ENCODE assay signal across 8 cellular contexts in the genomic region with DNA sequence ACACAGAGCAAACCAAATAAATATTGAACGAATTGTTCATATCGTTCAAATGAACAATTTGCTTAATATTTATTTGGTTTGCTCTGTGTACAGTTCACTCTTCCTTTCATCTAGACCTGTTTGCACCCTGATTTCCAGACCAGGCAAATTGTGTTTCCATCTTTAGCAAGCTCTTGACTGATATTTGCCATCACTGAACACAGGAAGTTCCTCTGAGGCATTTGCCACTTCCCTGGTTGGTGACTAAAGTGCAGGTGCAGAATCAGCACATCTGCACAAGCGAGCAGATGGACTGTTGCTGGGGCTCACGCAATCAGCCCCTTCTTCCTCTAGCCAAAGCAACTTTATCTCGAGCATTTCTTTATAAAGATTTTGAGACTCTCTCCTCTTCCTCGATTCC.
DNase-seq lines count a peak whose midpoint lies in the region; ATAC-seq and TF ChIP-seq lines count a peak whose summit lies in the region.

No MANE protein-coding gene starts in this region.

- H2AFZ ChIP-seq in PC-9, result no peak overlapping the region
- no peak overlapping the region for H2AFZ ChIP-seq in osteoblast (ENCODE audit: low read length)

- H3K27ac ChIP-seq in PC-9, result no peak overlapping the region
- H3K27ac ChIP-seq in osteoblast (ENCODE audit: low read depth, low read length), result no peak overlapping the region

- no peaks in the 10 kb centered on the region for H3K27me3 ChIP-seq in PC-9 (ENCODE audit: insufficient read depth, low read depth)
- no peaks in the 10 kb centered on the region for H3K27me3 ChIP-seq in osteoblast (ENCODE audit: insufficient read depth, low read length)

- H3K27me3 Mint-ChIP-seq in activated CD4-positive, alpha-beta T cell treated with anti-CD3 and anti-CD28 coated beads, Interleukin-2, amount 10 ng/mL, durations not matched to agents 24 days and 14 days, result no peaks in the 10 kb centered on the region
- no peaks in the 10 kb centered on the region for H3K27me3 Mint-ChIP-seq in naive B cell

- TF ChIP-seq CTCF in PC-9 (conservative IDR thresholded peaks at IDR 0.05) (no peak), osteoblast (IDR thresholded peaks at IDR 0.05; ENCODE audit: extremely low read depth, low read depth, low read length) (no peak)

- peak; percentile 80 for ATAC-seq in HG02763 (IDR thresholded peaks at IDR 0.05; ENCODE audit: unreplicated experiment)
- peak; percentile 82 to 86 for ATAC-seq in naive B cell (ENCODE audit: low read depth in 2 of 2)

- POLR2A ChIA-PET in PC-9 (lab: Charles Lee; ENCODE audit: unreplicated experiment), result no interaction called here

- peaks cover 19% of the 10 kb centered on the region for H3K4me1 ChIP-seq in PC-9 (replicated peaks; ENCODE audit: insufficient read depth)
- H3K4me1 ChIP-seq in osteoblast (ENCODE audit: insufficient read depth, low read length), result peaks cover 24% of the 10 kb centered on the region

- peaks cover 36% of the 10 kb centered on the region for H3K4me1 Mint-ChIP-seq in activated CD4-positive, alpha-beta T cell treated with anti-CD3 and anti-CD28 coated beads, Interleukin-2, amount 10 ng/mL, durations not matched to agents 24 days and 14 days
- H3K4me1 Mint-ChIP-seq in naive B cell, result peaks cover 19 to 44% (median 37%) of the 10 kb centered on the region in 3 donors

- CTCF ChIA-PET in PC-9 (lab: Charles Lee), result no interaction called here

- H3K79me2 ChIP-seq in PC-9 (ENCODE audit: low read depth) (0 out of 2 replicates have a peak, but pooled peaks cover 11% of the 10 kb centered on the region), osteoblast (ENCODE audit: insufficient read depth, low read length) (no peaks in the 10 kb centered on the region)

- H3K36me3 Mint-ChIP-seq in activated CD4-positive, alpha-beta T cell treated with anti-CD3 and anti-CD28 coated beads, Interleukin-2, amount 10 ng/mL, durations not matched to agents 24 days and 14 days (ENCODE audit: low read depth), result no peaks in the 10 kb centered on the region
- no peaks in the 10 kb centered on the region for H3K36me3 Mint-ChIP-seq in naive B cell

- no peaks in the 10 kb centered on the region for H3K9me3 Mint-ChIP-seq in activated CD4-positive, alpha-beta T cell treated with anti-CD3 and anti-CD28 coated beads, Interleukin-2, amount 10 ng/mL, durations not matched to agents 24 days and 14 days
- H3K9me3 Mint-ChIP-seq in naive B cell, result no peaks in the 10 kb centered on the region

- H3K4me3 ChIP-seq in PC-9 (no peak overlapping the region), osteoblast (ENCODE audit: insufficient read depth, low read length) (no peak overlapping the region)

- H3F3A ChIP-seq in PC-9 (ENCODE audit: insufficient read depth, low read depth), result peaks cover 10% of the 10 kb centered on the region

- no TSS peak for BruUV-seq in PC-9 (replicated peaks; lab: Mats Ljungman, UMichigan)

- H3K4me2 ChIP-seq in PC-9 (no peak overlapping the region), osteoblast (ENCODE audit: insufficient read depth, low read length) (no peak overlapping the region)

- no peaks in the 10 kb centered on the region for H4K20me1 ChIP-seq in PC-9 (ENCODE audit: insufficient read depth)
- H4K20me1 ChIP-seq in osteoblast (ENCODE audit: insufficient read depth, low read length), result no peaks in the 10 kb centered on the region

- H3K9me3 ChIP-seq in PC-9 (ENCODE audit: insufficient read depth, low read depth), result peaks cover 2% of the 10 kb centered on the region; the same call in 1 of the 2 replicates
- no peaks in the 10 kb centered on the region for H3K9me3 ChIP-seq in osteoblast (ENCODE audit: low read depth, low read length)

- H3K27ac Mint-ChIP-seq in activated CD4-positive, alpha-beta T cell treated with anti-CD3 and anti-CD28 coated beads, Interleukin-2, amount 10 ng/mL, durations not matched to agents 24 days and 14 days, result peak overlapping the region; percentile 6
- peak overlapping the region in 3 of 6 donors; percentile 8 to 47 (median 17) for H3K27ac Mint-ChIP-seq in naive B cell

- intact Hi-C loops in activated CD4-positive, alpha-beta T cell treated with anti-CD3 and anti-CD28 coated beads, Interleukin-2, amount 10 ng/mL, durations not matched to agents 24 days and 14 days (cut with micrococcal nuclease), result no loop called here
- intact Hi-C loops in PC-9 (cut with micrococcal nuclease; ENCODE audit: unreplicated experiment), result no loop called here

- H3K9me2 ChIP-seq in PC-9 (ENCODE audit: insufficient read depth), result no peaks in the 10 kb centered on the region

- peak; percentile 77 for DNase-seq in activated CD4-positive, alpha-beta T cell treated with anti-CD3 and anti-CD28 coated beads, Interleukin-2, amount 10 ng/mL, durations not matched to agents 24 days and 14 days
- no peak for DNase-seq in activated CD4-positive, alpha-beta T cell treated with anti-CD3 and anti-CD28 coated beads for 4 hours
- DNase-seq in NOMO-1 treated with DMSO at 0.1 percent for 48 hours (lab: John Stamatoyannopoulos, UW; ENCODE audit: unreplicated experiment) (peak; percentile 42), naive B cell (peak; percentile 7), PC-9 (no peak), osteoblast (ENCODE audit: insufficient read length, low spot score, missing footprints) (no peak), mucosa of gallbladder (ENCODE audit: low spot score) (no peak)

- H3K4me3 Mint-ChIP-seq in activated CD4-positive, alpha-beta T cell treated with anti-CD3 and anti-CD28 coated beads, Interleukin-2, amount 10 ng/mL, durations not matched to agents 24 days and 14 days, result peak overlapping the region; percentile 1
- peak overlapping the region in 3 of 8 donors; percentile 34 to 63 (median 36) for H3K4me3 Mint-ChIP-seq in naive B cell

- peaks cover 3% of the 10 kb centered on the region for H3K36me3 ChIP-seq in PC-9 (ENCODE audit: low read depth)
- H3K36me3 ChIP-seq in osteoblast (ENCODE audit: insufficient read depth, low read length), result no peaks in the 10 kb centered on the region

Comparison
In these comparisons a context has a peak if more than half of its experiments do, and no peak if none do; other contexts are left out.
1. DNase-seq: peak in activated CD4-positive, alpha-beta T cell treated with anti-CD3 and anti-CD28 coated beads, Interleukin-2, amount 10 ng/mL, durations not matched to agents 24 days and 14 days (single experiment), NOMO-1 treated with DMSO at 0.1 percent for 48 hours (single experiment) and naive B cell (single experiment); none in activated CD4-positive, alpha-beta T cell treated with anti-CD3 and anti-CD28 coated beads for 4 hours (0 of 2), PC-9 (0 of 2), osteoblast (single experiment) and mucosa of gallbladder (single experiment).